In the genomic region with DNA sequence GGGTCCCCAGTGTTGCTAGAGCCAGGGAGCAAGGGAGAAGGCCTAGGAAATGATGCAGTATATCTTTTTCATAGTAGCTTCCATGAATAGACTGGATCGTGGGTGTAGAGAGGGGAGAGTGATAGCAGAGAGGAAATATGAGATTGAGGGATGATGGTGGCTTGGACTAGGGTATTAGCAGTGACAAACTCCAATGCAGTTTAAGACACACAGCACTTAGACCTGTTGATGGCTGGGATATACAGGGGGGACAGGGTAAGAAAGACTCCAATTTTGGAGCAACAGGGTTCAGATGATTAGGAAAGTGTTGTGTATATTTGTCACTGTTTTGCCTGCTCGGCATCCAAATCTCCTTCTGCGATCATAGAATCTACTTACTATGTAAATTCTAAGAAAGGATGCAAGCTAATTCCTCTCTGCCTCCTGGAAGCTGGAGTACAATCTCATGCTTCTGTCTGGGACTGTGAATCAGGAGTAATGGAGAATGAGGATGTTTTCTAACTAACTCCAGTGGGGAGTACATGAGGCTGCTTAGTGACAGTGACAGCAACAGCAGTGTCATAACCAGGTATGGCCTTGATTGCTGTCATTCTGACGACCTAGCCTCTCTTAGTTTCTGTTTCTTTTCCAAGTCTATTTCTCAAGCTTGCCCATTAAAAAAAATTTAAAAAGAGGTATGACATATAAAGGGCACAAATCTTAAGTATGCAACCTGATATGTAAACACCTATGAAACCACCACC, we compare ENCODE assay signal across 14 cellular contexts. TPM values are rescaled to one million over a fixed set of nuclear protein-coding genes. Genes with fewer than 3 reads are reported as not detected.
DNase-seq lines count a peak whose midpoint lies in the region; ATAC-seq and TF ChIP-seq lines count a peak whose summit lies in the region.
"Had no signal": no experiment of that assay in that cellular context is flagged by ENCODE, and none has a peak within 500 bp of the region (broad histone marks: within the 10 kb centered on the region; RNA-seq: fewer than 3 reads in every experiment).

No MANE protein-coding gene starts in this region.

- no peaks in the 10 kb centered on the region for H3K36me3 Mint-ChIP-seq in CD4-positive, CD25-positive, alpha-beta regulatory T cell
- H3K36me3 Mint-ChIP-seq: stimulated activated effector memory CD8-positive, alpha-beta T cell treated with anti-CD3 and anti-CD28 coated beads, Interleukin-12 subunit alpha, Interleukin-12 subunit beta, amount 100 ng/mL, for 72 hours had no signal

- H3K4me1 Mint-ChIP-seq in CD4-positive, CD25-positive, alpha-beta regulatory T cell: peaks cover 0 to 1% (median under 1%) of the 10 kb centered on the region in 4 donors

- ATAC-seq in CD4-positive, CD25-positive, alpha-beta regulatory T cell (ENCODE audit: low read depth in 2 of 2): no peak
- ATAC-seq in GM18867 (IDR thresholded peaks at IDR 0.05; ENCODE audit: unreplicated experiment) (peak; percentile 83), GM21786 (IDR thresholded peaks at IDR 0.05; ENCODE audit: unreplicated experiment) (peak; percentile 53), HG03378 (IDR thresholded peaks at IDR 0.05; ENCODE audit: unreplicated experiment) (peak; percentile 36)
- ATAC-seq: activated T-cell treated with anti-CD3 and anti-CD28 coated beads, Interleukin-2, amount 50 U/mL, for 4 hours; stimulated activated effector memory CD8-positive, alpha-beta T cell treated with anti-CD3 and anti-CD28 coated beads, Interleukin-12 subunit alpha, Interleukin-12 subunit beta, amount 100 ng/mL, for 72 hours had no signal

- 42 to 46% methylated on average over 4 of the region's 4 CpGs for WGBS in tibial nerve, 2 donors

- peak overlapping the region in 2 of 3 donors; percentile 4 to 9 for H3K27ac Mint-ChIP-seq in CD4-positive, CD25-positive, alpha-beta regulatory T cell
- H3K27ac Mint-ChIP-seq: endodermal cell; stimulated activated effector memory CD8-positive, alpha-beta T cell treated with anti-CD3 and anti-CD28 coated beads, Interleukin-12 subunit alpha, Interleukin-12 subunit beta, amount 100 ng/mL, for 72 hours had no signal

- no peak overlapping the region for H3K4me3 ChIP-seq in CD4-positive, CD25-positive, alpha-beta regulatory T cell (ENCODE audit: low read depth, low read length)
- H3K4me3 ChIP-seq in tibial nerve: no peak overlapping the region
- H3K4me3 ChIP-seq: MG63 had no signal

- peaks cover 5% of the 10 kb centered on the region for H3K27me3 Mint-ChIP-seq in CD4-positive, CD25-positive, alpha-beta regulatory T cell

- H3K4me3 Mint-ChIP-seq in CD4-positive, CD25-positive, alpha-beta regulatory T cell: no peak overlapping the region
- H3K4me3 Mint-ChIP-seq: activated T-cell treated with anti-CD3 and anti-CD28 coated beads, Interleukin-2, amount 50 U/mL, for 4 hours; endodermal cell; stimulated activated effector memory CD8-positive, alpha-beta T cell treated with anti-CD3 and anti-CD28 coated beads, Interleukin-12 subunit alpha, Interleukin-12 subunit beta, amount 100 ng/mL, for 72 hours had no signal

- H3K27ac ChIP-seq in CD4-positive, CD25-positive, alpha-beta regulatory T cell (ENCODE audit: insufficient read depth, low read length, poor library complexity, severe bottlenecking): no peak overlapping the region
- no peak overlapping the region for H3K27ac ChIP-seq in tibial nerve
- H3K27ac ChIP-seq: neutrophil had no signal

- no peaks in the 10 kb centered on the region for H3K9me3 Mint-ChIP-seq in CD4-positive, CD25-positive, alpha-beta regulatory T cell
- H3K9me3 Mint-ChIP-seq: activated T-cell treated with anti-CD3 and anti-CD28 coated beads, Interleukin-2, amount 50 U/mL, for 4 hours; endodermal cell; stimulated activated effector memory CD8-positive, alpha-beta T cell treated with anti-CD3 and anti-CD28 coated beads, Interleukin-12 subunit alpha, Interleukin-12 subunit beta, amount 100 ng/mL, for 72 hours had no signal

- no peak for TF ChIP-seq EP300 in tibial nerve (IDR thresholded peaks at IDR 0.05)

- H3K27me3 ChIP-seq in CD4-positive, CD25-positive, alpha-beta regulatory T cell (ENCODE audit: control insufficient read depth, insufficient read depth, low read length): no peaks in the 10 kb centered on the region
- no peaks in the 10 kb centered on the region for H3K27me3 ChIP-seq in tibial nerve
- H3K27me3 ChIP-seq: MG63, neutrophil had no signal

- H3K9me3 ChIP-seq in CD4-positive, CD25-positive, alpha-beta regulatory T cell (ENCODE audit: control insufficient read depth in 2 of 2, low read length in 2 of 2): no peaks in the 10 kb centered on the region
- no peaks in the 10 kb centered on the region for H3K9me3 ChIP-seq in tibial nerve
- H3K9me3 ChIP-seq: MG63, neutrophil had no signal

- H3K4me1 ChIP-seq in CD4-positive, CD25-positive, alpha-beta regulatory T cell (ENCODE audit: control insufficient read depth, insufficient read depth, low read length, poor library complexity, severe bottlenecking): no peaks in the 10 kb centered on the region
- no peaks in the 10 kb centered on the region for H3K4me1 ChIP-seq in tibial nerve

- peak in 1 of 3 donors; percentile 45 for DNase-seq in CD4-positive, CD25-positive, alpha-beta regulatory T cell
- no peak for DNase-seq in NOMO-1 treated with dmso at 0.1 percent for 144 hours (lab: John Stamatoyannopoulos, UW; ENCODE audit: unreplicated experiment)
- DNase-seq in tibial nerve (ENCODE audit: low spot score in 2 of 2): no peak
- DNase-seq in COLO829 (ENCODE audit: low spot score): no peak
- no peak for DNase-seq in NCI-H2029 (lab: John Stamatoyannopoulos, UW)
- DNase-seq: activated T-cell treated with anti-CD3 and anti-CD28 coated beads, Interleukin-2, amount 50 U/mL, for 4 hours; EL; endodermal cell; MG63 had no signal

- TF ChIP-seq POLR2A in tibial nerve (IDR thresholded peaks at IDR 0.05): no peak

- H3K36me3 ChIP-seq in CD4-positive, CD25-positive, alpha-beta regulatory T cell (ENCODE audit: control insufficient read depth, insufficient read depth, low read length): no peaks in the 10 kb centered on the region
- no peaks in the 10 kb centered on the region for H3K36me3 ChIP-seq in tibial nerve
- H3K36me3 ChIP-seq: MG63, neutrophil had no signal

- TF ChIP-seq CTCF in tibial nerve (IDR thresholded peaks at IDR 0.05): no peak

RNA-seq across cellular contexts. Expression of gene SYDE2, which starts 47.5 kb away (rescaled TPM):
- total RNA-seq in CD4-positive, CD25-positive, alpha-beta regulatory T cell: 1.3 TPM
- polyA plus RNA-seq in CD4-positive, CD25-positive, alpha-beta regulatory T cell: 1 to 10 TPM; 1.0 to 4.1 (median 1.8) TPM
- total RNA-seq in tibial nerve: 10 to 100 TPM; 10.5 to 12.9 (median 11.1) TPM

Comparison
In these comparisons a context has a peak if more than half of its experiments do, and no peak if none do; other contexts are left out.
1. ATAC-seq: peak in GM18867 (single experiment), GM21786 (single experiment) and HG03378 (single experiment); none in CD4-positive, CD25-positive, alpha-beta regulatory T cell (0 of 2).